Comparison of ENCODE assay signal across 1 cellular context in the genomic region with DNA sequence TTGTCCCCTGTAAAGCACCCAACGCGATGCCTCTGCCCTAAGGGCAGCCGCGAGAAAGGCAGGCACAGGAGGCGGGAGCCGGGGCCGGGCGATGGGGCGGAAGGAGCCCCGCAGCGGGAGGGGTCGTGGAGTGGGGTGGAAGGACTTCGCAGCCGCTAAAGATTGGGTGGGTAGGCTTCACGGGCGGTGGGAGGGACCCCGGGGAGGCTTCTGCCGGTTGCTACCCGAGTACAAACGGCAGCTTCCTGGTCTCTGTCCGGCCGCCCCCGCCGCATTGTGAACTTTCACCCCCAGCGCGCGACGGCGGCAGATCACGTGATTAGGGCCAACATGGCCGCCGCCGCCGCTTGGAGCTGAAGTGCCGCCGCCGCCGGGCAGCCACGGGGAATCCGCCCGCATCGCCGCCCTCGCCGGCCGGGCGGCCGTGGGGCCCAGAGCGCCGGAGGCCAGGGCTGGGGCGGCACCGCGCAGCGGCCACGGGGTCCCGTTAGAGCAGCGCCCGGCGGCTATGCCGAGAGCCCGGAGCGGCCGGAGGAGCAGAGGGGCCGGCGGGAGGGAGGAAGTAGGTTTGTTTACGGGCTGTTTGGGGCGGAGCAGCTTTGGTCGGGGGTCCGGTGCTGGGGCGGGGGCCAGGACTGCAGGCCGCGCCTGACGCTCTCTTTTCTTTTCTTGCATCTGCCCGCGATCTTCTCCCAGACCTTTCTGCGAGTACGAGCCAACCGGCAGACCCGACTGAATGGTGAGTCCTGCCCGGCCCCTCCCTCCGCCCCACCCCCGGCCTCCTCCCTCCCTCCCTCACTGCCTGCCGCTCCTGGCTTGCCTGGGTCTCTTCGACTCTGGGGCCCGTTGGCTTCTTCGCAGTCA.
TF ChIP-seq lines count a peak whose summit lies in the region.

No MANE protein-coding gene starts in this region.

TF ChIP-seq in Ishikawa, 13 proteins besides CTCF, POLR2A, EP300 and RAD21 (continued from another document):
- TF ChIP-seq ZBTB7A (IDR thresholded peaks at IDR 0.05; ENCODE audit: low read depth) (0 out of 2 replicates have a peak, but pooled peaks have one; percentile 59), NFIC (IDR thresholded peaks at IDR 0.05) (no peak), EGR1 (IDR thresholded peaks at IDR 0.05) (peak; percentile 90), TCF12 (IDR thresholded peaks at IDR 0.05; ENCODE audit: low read depth) (peak; percentile 76; the same call in 1 of the 2 replicates), REST (IDR thresholded peaks at IDR 0.05; ENCODE audit: low read depth) (peak; percentile 42; the same call in 1 of the 2 replicates), YY1 (IDR thresholded peaks at IDR 0.05; ENCODE audit: low read depth) (peak; percentile 96), TAF1 (IDR thresholded peaks at IDR 0.05; ENCODE audit: low read depth) (peak; percentile 89), FOXM1 (IDR thresholded peaks at IDR 0.05; ENCODE audit: borderline replicate concordance, low read depth) (no peak)
- TF ChIP-seq, protein P1, sequence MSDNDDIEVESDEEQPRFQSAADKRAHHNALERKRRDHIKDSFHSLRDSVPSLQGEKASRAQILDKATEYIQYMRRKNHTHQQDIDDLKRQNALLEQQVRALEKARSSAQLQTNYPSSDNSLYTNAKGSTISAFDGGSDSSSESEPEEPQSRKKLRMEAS (IDR thresholded peaks at IDR 0.05), result peak; percentile 88
